Comparison of ENCODE assay signal across 23 cellular contexts in the genomic region with DNA sequence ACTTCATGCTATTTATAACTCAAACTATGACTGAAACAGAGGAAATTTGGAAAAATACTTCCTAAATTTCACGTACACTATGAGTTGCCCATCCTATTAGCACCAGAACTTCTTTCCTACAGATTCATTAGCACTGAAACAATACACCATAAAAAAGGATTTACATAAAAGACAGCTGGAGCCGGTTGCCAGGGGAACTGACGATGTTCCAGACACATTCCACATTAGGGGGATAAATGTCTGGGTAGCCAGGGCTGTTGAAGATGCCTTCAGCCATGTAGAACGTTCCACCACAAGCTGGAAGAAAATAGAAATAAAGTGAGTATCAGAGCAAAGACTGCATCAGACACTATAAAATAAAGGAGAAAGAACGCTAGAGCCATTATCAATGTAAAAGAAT.
"Had no signal": no experiment of that assay in that cellular context is flagged by ENCODE, and none has a peak within 500 bp of the region (broad histone marks: within the 10 kb centered on the region; RNA-seq: fewer than 3 reads in every experiment).

No MANE protein-coding gene starts in this region.

- H3K27ac ChIP-seq: coronary artery, heart right ventricle, left ventricle myocardium inferior, lower lobe of right lung, neutrophil, psoas muscle, right lobe of liver, testis, upper lobe of right lung, vagina had no signal

- DNase-seq: effector CD4-positive, alpha-beta T cell; heart right ventricle; islet precursor cell; left ventricle myocardium inferior; lower lobe of right lung; midbrain; naive B cell; nephron progenitor cell; psoas muscle; retina; right lobe of liver; stimulated activated CD4-positive, alpha-beta T cell treated with anti-CD3 and anti-CD28 coated beads, Interleukin-2, amount 100 ng/mL, for 24 hours; stimulated activated CD4-positive, alpha-beta T cell treated with anti-CD3 and anti-CD28 coated beads, Interleukin-4, amount 100 ng/mL, for 4 hours; stimulated activated naive B cell treated with anti-CD40 and anti-IgM and Interleukin-4, amounts not matched to agents 10 μg/mL and 1 μg/mL and 100 μg/mL, for 72 hours; stimulated activated naive CD8-positive, alpha-beta T cell treated with anti-CD3 and anti-CD28 coated beads, Interleukin-15, amount 100 ng/mL, for 72 hours; testis; upper lobe of right lung had no signal

- H3K27me3 Mint-ChIP-seq: memory B cell; naive B cell; stimulated activated naive B cell treated with anti-CD40 and anti-IgM and Interleukin-4, amounts not matched to agents 10 μg/mL and 1 μg/mL and 100 μg/mL, for 72 hours; stimulated activated naive CD8-positive, alpha-beta T cell treated with anti-CD3 and anti-CD28 coated beads, Interleukin-15, amount 100 ng/mL, for 72 hours had no signal

- H3K27me3 ChIP-seq: heart right ventricle, neutrophil, right lobe of liver, testis, tibial nerve, upper lobe of right lung, vagina had no signal

- H3K4me3 ChIP-seq: coronary artery, heart right ventricle, left ventricle myocardium inferior, lower lobe of right lung, psoas muscle, right lobe of liver, testis, tibial nerve, upper lobe of right lung, vagina had no signal

- H3K4me3 Mint-ChIP-seq: memory B cell; naive B cell; nephron progenitor cell; stimulated activated naive B cell treated with anti-CD40 and anti-IgM and Interleukin-4, amounts not matched to agents 10 μg/mL and 1 μg/mL and 100 μg/mL, for 72 hours; stimulated activated naive CD8-positive, alpha-beta T cell treated with anti-CD3 and anti-CD28 coated beads, Interleukin-15, amount 100 ng/mL, for 72 hours had no signal

- H3K4me1 ChIP-seq: right lobe of liver, testis had no signal

- H3K36me3 ChIP-seq: heart right ventricle, left ventricle myocardium inferior, lower lobe of right lung, neutrophil, right lobe of liver, upper lobe of right lung, vagina had no signal

- ATAC-seq: esophagus mucosa; heart right ventricle; lower lobe of right lung; psoas muscle; right lobe of liver; stimulated activated naive B cell treated with anti-CD40 and anti-IgM and Interleukin-4, amounts not matched to agents 10 μg/mL and 1 μg/mL and 100 μg/mL, for 72 hours; stimulated activated naive CD8-positive, alpha-beta T cell treated with anti-CD3 and anti-CD28 coated beads, Interleukin-15, amount 100 ng/mL, for 72 hours; upper lobe of right lung had no signal

- H3K9me3 ChIP-seq: heart right ventricle, left ventricle myocardium inferior, lower lobe of right lung, neutrophil, psoas muscle, right lobe of liver, testis, tibial nerve, upper lobe of right lung, vagina had no signal

- H3K36me3 Mint-ChIP-seq: memory B cell; stimulated activated naive B cell treated with anti-CD40 and anti-IgM and Interleukin-4, amounts not matched to agents 10 μg/mL and 1 μg/mL and 100 μg/mL, for 72 hours had no signal

- H3K4me1 Mint-ChIP-seq: memory B cell; naive B cell; stimulated activated naive B cell treated with anti-CD40 and anti-IgM and Interleukin-4, amounts not matched to agents 10 μg/mL and 1 μg/mL and 100 μg/mL, for 72 hours had no signal

- H3K27ac Mint-ChIP-seq: memory B cell; naive B cell; nephron progenitor cell; stimulated activated naive B cell treated with anti-CD40 and anti-IgM and Interleukin-4, amounts not matched to agents 10 μg/mL and 1 μg/mL and 100 μg/mL, for 72 hours; stimulated activated naive CD8-positive, alpha-beta T cell treated with anti-CD3 and anti-CD28 coated beads, Interleukin-15, amount 100 ng/mL, for 72 hours had no signal

- H3K9me3 Mint-ChIP-seq: memory B cell; naive B cell; nephron progenitor cell; stimulated activated naive B cell treated with anti-CD40 and anti-IgM and Interleukin-4, amounts not matched to agents 10 μg/mL and 1 μg/mL and 100 μg/mL, for 72 hours; stimulated activated naive CD8-positive, alpha-beta T cell treated with anti-CD3 and anti-CD28 coated beads, Interleukin-15, amount 100 ng/mL, for 72 hours had no signal
